Comparison of ENCODE assay signal across 10 cellular contexts in genomic region chr2:130129103-130129829, GRCh38. TPM values are rescaled to one million over a fixed set of nuclear protein-coding genes. Genes with fewer than 3 reads are reported as not detected.
"Had no signal": no experiment of that assay in that cellular context is flagged by ENCODE, and none has a peak within 500 bp of the region (broad histone marks: within the 10 kb centered on the region; RNA-seq: fewer than 3 reads in every experiment).

Gene POTEF, minus strand, starts transcription at chr2:130129222. Its CDS starts 8,707 bp downstream, at chr2:130120515.

RNA-seq across cellular contexts. Expression of gene POTEF, which starts in this region (rescaled TPM):
- total RNA-seq: activated CD4-positive, alpha-beta T cell treated with anti-CD3 and anti-CD28 coated beads, Interleukin-2, amount 10 ng/mL, durations not matched to agents 7 days and 5 days; ascending aorta; cardiac septum; colonic mucosa; frontal cortex; heart right ventricle; lower leg skin; occipital lobe; T-helper 17 cell; upper lobe of left lung had no signal
- polyA plus RNA-seq: heart right ventricle had no signal
